28 cellular contexts compared by ENCODE assay signal in genomic region chr5:115486728-115487127, GRCh38.
"Had no signal": no experiment of that assay in that cellular context is flagged by ENCODE, and none has a peak within 500 bp of the region (broad histone marks: within the 10 kb centered on the region; RNA-seq: fewer than 3 reads in every experiment).

No MANE protein-coding gene starts in this region.

- H3K4me3 Mint-ChIP-seq: endodermal cell; naive thymus-derived CD8-positive, alpha-beta T cell; neural crest cell; stimulated activated memory B cell treated with anti-CD40 and anti-IgM and Interleukin-4, amounts not matched to agents 10 μg/mL and 1 μg/mL and 100 μg/mL, for 72 hours; type B pancreatic cell had no signal

- H3K27ac ChIP-seq: epithelial cell of prostate, gastrocnemius medialis, left lung, psoas muscle, skin epidermis, spleen, testis, tibial artery had no signal

- H3K4me1 Mint-ChIP-seq: naive thymus-derived CD8-positive, alpha-beta T cell had no signal

- DNase-seq: effector CD8-positive, alpha-beta T cell; endodermal cell; foreskin fibroblast; gastrocnemius medialis; head of caudate nucleus; left cardiac atrium; left lung; mesenchymal stem cell; midbrain; naive thymus-derived CD8-positive, alpha-beta T cell; nucleus accumbens; posterior cingulate gyrus; psoas muscle; right cardiac atrium; spleen; stimulated activated CD4-positive, alpha-beta T cell treated with anti-CD3 and anti-CD28 coated beads, Interleukin-4, amount 100 ng/mL, for 4 hours; stimulated activated naive CD8-positive, alpha-beta T cell treated with anti-CD3 and anti-CD28 coated beads, Interleukin-15, Interleukin-2, amounts not matched to agents 100 U/mL and 50 U/mL, for 24 hours; substantia nigra; testis; tibial artery had no signal

- FAIRE-seq: colon, islet of Langerhans had no signal

- H3K36me3 Mint-ChIP-seq: naive thymus-derived CD8-positive, alpha-beta T cell; stimulated activated memory B cell treated with anti-CD40 and anti-IgM and Interleukin-4, amounts not matched to agents 10 μg/mL and 1 μg/mL and 100 μg/mL, for 72 hours; type B pancreatic cell had no signal

- H3K9me3 Mint-ChIP-seq: endodermal cell; naive thymus-derived CD8-positive, alpha-beta T cell; neural crest cell; stimulated activated memory B cell treated with anti-CD40 and anti-IgM and Interleukin-4, amounts not matched to agents 10 μg/mL and 1 μg/mL and 100 μg/mL, for 72 hours; type B pancreatic cell had no signal

- H3K27ac Mint-ChIP-seq: endodermal cell; naive thymus-derived CD8-positive, alpha-beta T cell; stimulated activated memory B cell treated with anti-CD40 and anti-IgM and Interleukin-4, amounts not matched to agents 10 μg/mL and 1 μg/mL and 100 μg/mL, for 72 hours; type B pancreatic cell had no signal

- H3K27me3 Mint-ChIP-seq: stimulated activated memory B cell treated with anti-CD40 and anti-IgM and Interleukin-4, amounts not matched to agents 10 μg/mL and 1 μg/mL and 100 μg/mL, for 72 hours had no signal

- H3K27me3 ChIP-seq: gastrocnemius medialis, left lung, testis, tibial artery had no signal

- ATAC-seq: esophagus mucosa; gastrocnemius medialis; left cardiac atrium; left lung; naive thymus-derived CD8-positive, alpha-beta T cell; psoas muscle; right cardiac atrium; stimulated activated memory B cell treated with anti-CD40 and anti-IgM and Interleukin-4, amounts not matched to agents 10 μg/mL and 1 μg/mL and 100 μg/mL, for 72 hours; stimulated activated naive CD8-positive, alpha-beta T cell treated with anti-CD3 and anti-CD28 coated beads, Interleukin-15, Interleukin-2, amounts not matched to agents 100 U/mL and 50 U/mL, for 24 hours had no signal

- H3K36me3 ChIP-seq: gastrocnemius medialis, left lung, spleen, tibial artery had no signal

- H3K9me3 ChIP-seq: gastrocnemius medialis, left lung, psoas muscle, spleen, testis, tibial artery had no signal

- H3K4me1 ChIP-seq: gastrocnemius medialis, psoas muscle, testis, tibial artery had no signal

- H3K4me3 ChIP-seq: gastrocnemius medialis, left lung, psoas muscle, skin epidermis, spleen, testis, tibial artery had no signal
